ENCODE assay signal across 17 cellular contexts in the genomic region with DNA sequence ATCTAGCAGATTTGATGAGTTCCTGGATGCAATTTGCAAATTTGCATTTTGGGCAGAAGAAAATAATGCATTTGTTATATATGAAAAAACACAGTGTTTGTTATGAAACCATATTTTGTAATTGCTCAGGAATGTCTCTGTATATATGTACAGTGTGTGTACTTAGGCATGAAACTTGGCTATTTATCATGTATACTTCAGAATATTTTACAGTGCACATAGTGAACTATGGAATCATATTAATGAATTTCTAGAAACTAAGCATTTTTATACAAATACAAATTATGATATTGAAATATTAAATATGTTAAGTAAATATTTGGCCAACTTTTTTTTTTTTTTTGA.
"Had no signal": no experiment of that assay in that cellular context is flagged by ENCODE, and none has a peak within 500 bp of the region (broad histone marks: within the 10 kb centered on the region; RNA-seq: fewer than 3 reads in every experiment).

No MANE protein-coding gene starts in this region.

- DNase-seq: activated B cell treated with CpG ODN at 0.5 μM for 24 hours; activated CD4-positive, alpha-beta memory T cell treated with anti-CD3 and anti-CD28 coated beads, Interleukin-2, amount 10 ng/mL, durations not matched to agents 7 days and 5 days; activated CD4-positive, alpha-beta T cell treated with anti-CD3 and anti-CD28 coated beads for 48 hours; activated CD8-positive, alpha-beta memory T cell treated with anti-CD3 and anti-CD28 coated beads, Interleukin-2, amount 10 ng/mL, durations not matched to agents 7 days and 5 days; amniotic stem cell; caudate nucleus; dorsolateral prefrontal cortex; heart right ventricle; left ventricle myocardium superior; occipital lobe; psoas muscle; right cardiac atrium; stimulated activated CD4-positive, alpha-beta T cell treated with anti-CD3 and anti-CD28 coated beads, Interleukin-4, amount 100 ng/mL, for 24 hours; T-helper 9 cell; testis; upper lobe of left lung had no signal

- H3K27ac ChIP-seq: dorsolateral prefrontal cortex, psoas muscle, testis, upper lobe of left lung had no signal

- H3K4me1 ChIP-seq: heart right ventricle, psoas muscle, testis, upper lobe of left lung had no signal

- H3K27me3 ChIP-seq: dorsolateral prefrontal cortex, heart right ventricle, testis, upper lobe of left lung had no signal

- H3K4me3 ChIP-seq: dorsolateral prefrontal cortex, heart right ventricle, psoas muscle, testis, upper lobe of left lung had no signal

- ATAC-seq: activated CD8-positive, alpha-beta memory T cell treated with anti-CD3 and anti-CD28 coated beads, Interleukin-2, amount 10 ng/mL, durations not matched to agents 7 days and 5 days; heart right ventricle; left ventricle myocardium superior; psoas muscle; right cardiac atrium; stimulated activated memory B cell treated with anti-CD40 and anti-IgM and Interleukin-4, amounts not matched to agents 10 μg/mL and 1 μg/mL and 100 μg/mL, for 72 hours had no signal

- H3K9me3 ChIP-seq: psoas muscle, testis, upper lobe of left lung had no signal

- H3K36me3 ChIP-seq: heart right ventricle, upper lobe of left lung had no signal
